In the genomic region with DNA sequence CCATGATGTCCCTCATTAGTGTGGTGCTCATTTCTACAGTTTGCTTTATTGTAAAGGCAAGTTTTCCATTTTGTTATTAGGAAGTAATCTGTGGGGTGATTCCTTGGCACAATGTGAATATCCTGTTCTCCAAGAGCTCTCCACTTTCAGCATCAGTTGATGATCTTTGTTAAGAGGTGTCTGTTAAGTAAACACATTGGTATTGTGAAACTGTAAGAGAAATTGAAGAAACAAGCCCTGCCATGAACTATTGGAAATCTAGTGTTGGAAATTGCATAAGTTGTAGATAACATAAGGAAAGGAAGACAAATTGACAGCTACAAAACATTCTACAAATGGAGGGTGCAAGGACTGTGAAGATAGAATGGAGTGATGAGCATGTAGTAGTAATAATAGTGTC, we compare ENCODE assay signal across 23 cellular contexts. TPM values are rescaled to one million over a fixed set of nuclear protein-coding genes. Genes with fewer than 3 reads are reported as not detected.
"Had no signal": no experiment of that assay in that cellular context is flagged by ENCODE, and none has a peak within 500 bp of the region (broad histone marks: within the 10 kb centered on the region; RNA-seq: fewer than 3 reads in every experiment).

No MANE protein-coding gene starts in this region.

- H3K9me3 ChIP-seq: body of pancreas, heart left ventricle, left lung, pancreas, psoas muscle, right atrium auricular region, transverse colon had no signal

- H3K4me3 ChIP-seq: body of pancreas, heart left ventricle, left lung, pancreas, psoas muscle, right atrium auricular region, transverse colon had no signal

- H3K4me1 ChIP-seq: body of pancreas, foreskin keratinocyte, heart left ventricle, left lung, pancreas, psoas muscle, right atrium auricular region, transverse colon had no signal

- DNase-seq: activated CD4-positive, alpha-beta T cell treated with anti-CD3 and anti-CD28 coated beads for 1 hour; activated CD4-positive, alpha-beta T cell treated with anti-CD3 and anti-CD28 coated beads, Interleukin-2, amount 50 U/mL, for 1 hour; activated CD8-positive, alpha-beta T cell treated with anti-CD3 and anti-CD28 coated beads for 36 hours; activated T-cell treated with anti-CD3 and anti-CD28 coated beads, Interleukin-2, amount 50 U/mL, for 4 hours; aorta; body of pancreas; foreskin keratinocyte; heart left ventricle; kidney glomerular epithelial cell; left lung; naive B cell; nucleus accumbens; pancreas; psoas muscle; stimulated activated CD4-positive, alpha-beta T cell treated with anti-CD3 and anti-CD28 coated beads, Interleukin-15, amount 100 ng/mL, for 24 hours; stimulated activated CD4-positive, alpha-beta T cell treated with anti-CD3 and anti-CD28 coated beads, Interleukin-2, amount 100 ng/mL, for 24 hours; stimulated activated naive CD4-positive, alpha-beta T cell treated with Interleukin-2 at 50 U/mL for 16 hours; T-helper 17 cell; T1000; transverse colon had no signal

- ATAC-seq: activated CD8-positive, alpha-beta T cell treated with anti-CD3 and anti-CD28 coated beads for 36 hours; activated T-cell treated with anti-CD3 and anti-CD28 coated beads, Interleukin-2, amount 50 U/mL, for 4 hours; body of pancreas; foreskin keratinocyte; heart left ventricle; left lung; pancreas; psoas muscle; SK-N-SH treated with all-trans-retinoic acid at 6 μM for 48 hours; T-helper 17 cell had no signal

- H3K27me3 ChIP-seq: body of pancreas, foreskin keratinocyte, heart left ventricle, left lung, pancreas, right atrium auricular region, transverse colon had no signal

- H3K27ac ChIP-seq: body of pancreas, foreskin keratinocyte, heart left ventricle, left lung, pancreas, psoas muscle, right atrium auricular region, transverse colon had no signal

- FAIRE-seq: pancreas had no signal

RNA-seq across cellular contexts. Expression of gene PCDH12, which starts 28.1 kb away (rescaled TPM):
- polyA plus RNA-seq: neural cell had no signal
